ENCODE assay signal across 8 cellular contexts in genomic region chr16:80027007-80027965, GRCh38.
DNase-seq lines count a peak whose midpoint lies in the region; ATAC-seq and TF ChIP-seq lines count a peak whose summit lies in the region.

No MANE protein-coding gene starts in this region.

- no peaks in the 10 kb centered on the region for H3K36me3 ChIP-seq in Panc1 (ENCODE audit: control insufficient read depth, insufficient read depth, low read length)
- no peaks in the 10 kb centered on the region for H3K36me3 ChIP-seq in spleen

- H3K9me3 ChIP-seq in Panc1 (ENCODE audit: control insufficient read depth, insufficient read depth, low read depth, low read length) (no peaks in the 10 kb centered on the region), spleen (no peaks in the 10 kb centered on the region)

- H3K4me3 ChIP-seq in Panc1 (ENCODE audit: low read depth in 2 of 2, low read length in 2 of 2) (peak overlapping the region in 1 of 2 experiments; percentile 1; a peak in 1 of 4 replicates), spleen (peak overlapping the region in 1 of 8 donors; percentile 18)

- no peak for TF ChIP-seq CTCF in Panc1 (IDR thresholded peaks at IDR 0.05)
- no peak for TF ChIP-seq CTCF in spleen (IDR thresholded peaks at IDR 0.05 in 8 of 11, conservative IDR thresholded peaks at IDR 0.05 in 3 of 11)

- H3K4me1 ChIP-seq in Panc1 (ENCODE audit: control insufficient read depth, insufficient read depth, low read length), result no peaks in the 10 kb centered on the region
- peaks cover 0 to 10% (median 0%) of the 10 kb centered on the region in 6 donors for H3K4me1 ChIP-seq in spleen

- WGBS in spleen, 5 donors, result 26 to 40% (median 31%) methylated on average over 11 to 20 of the region's 20 CpGs

- BruUV-seq in Panc1 (replicated peaks; lab: Mats Ljungman, UMichigan), result no TSS peak

- intact Hi-C loops in Panc1 (cut with micrococcal nuclease; ENCODE audit: unreplicated experiment) (no loop called here), cardiac septum (cut with DNase I) (no loop called here), spleen (cut with DNase I; ENCODE audit: low total_unique reads) (no loop called here)

- CTCF ChIA-PET in Panc1 (lab: Charles Lee), result no interaction called here

- in situ Hi-C loops in Panc1 (cut with HindIII; ENCODE audit: low pct_unique_long_range_greater_than_20kb, low sequenced_read_pairs), result no loop called here

- H3K27ac ChIP-seq in Panc1 (ENCODE audit: low read length) (no peak overlapping the region), spleen (no peak overlapping the region)

- TF ChIP-seq POLR2A in spleen (IDR thresholded peaks at IDR 0.05) (no peak), GM18505 (IDR thresholded peaks at IDR 0.05; ENCODE audit: borderline replicate concordance, extremely low read depth, insufficient read depth, insufficient read length) (no peak)

- no peaks in the 10 kb centered on the region for H3K27me3 ChIP-seq in Panc1 (ENCODE audit: control insufficient read depth, insufficient read depth, low read length)
- H3K27me3 ChIP-seq in spleen (replicated peaks in 1 of 7), result peaks cover 0 to 4% (median 0%) of the 10 kb centered on the region in 7 donors

- peak; percentile 93 for DNase-seq in ELF-1 (ENCODE audit: low read depth, low spot score)
- DNase-seq in Panc1 (ENCODE audit: low read depth, low spot score), result peak; percentile 66
- DNase-seq in activated T-helper 9 cell treated with anti-CD3 and anti-CD28 coated beads, Interleukin-2, amount 50 U/mL, for 16 hours (ENCODE audit: low read depth), result peak; percentile 26
- peak; percentile 80 for DNase-seq in cardiac septum (ENCODE audit: low spot score)
- DNase-seq in spleen, result peak; percentile 80
- DNase-seq in NCI-H187 treated with DMSO at 0.1 percent for 48 hours (lab: John Stamatoyannopoulos, UW), result no peak

- POLR2A ChIA-PET in Panc1 (lab: Charles Lee), result no interaction called here

- peak; percentile 64 for ATAC-seq in HG02763 (IDR thresholded peaks at IDR 0.05; ENCODE audit: unreplicated experiment)
- ATAC-seq in Panc1, result peak; percentile 63
- ATAC-seq in GM18505 (IDR thresholded peaks at IDR 0.05; ENCODE audit: unreplicated experiment), result no peak
